ENCODE assay signal across 10 cellular contexts in the genomic region with DNA sequence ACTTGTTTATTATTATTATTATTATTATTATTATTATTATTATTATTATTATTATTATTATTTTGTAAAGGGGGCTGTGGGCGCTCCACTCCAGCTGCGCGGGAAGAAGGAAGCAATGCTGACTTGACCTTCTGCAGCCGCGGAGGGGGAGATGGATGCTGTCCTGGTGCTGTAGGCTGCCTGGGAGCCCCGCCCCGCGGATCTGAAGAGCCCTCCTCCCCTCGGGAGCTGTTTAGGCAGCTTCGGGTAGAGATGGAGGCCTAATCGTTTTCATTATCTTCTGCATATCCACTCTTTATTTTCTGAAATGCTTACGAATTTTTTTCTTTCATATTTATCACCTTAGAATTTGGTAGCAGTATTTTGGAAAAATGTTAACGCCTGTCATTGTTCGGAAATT.
DNase-seq lines count a peak whose midpoint lies in the region; ATAC-seq and TF ChIP-seq lines count a peak whose summit lies in the region.
"Had no signal": no experiment of that assay in that cellular context is flagged by ENCODE, and none has a peak within 500 bp of the region (broad histone marks: within the 10 kb centered on the region; RNA-seq: fewer than 3 reads in every experiment).

No MANE protein-coding gene starts in this region.

- H3K4me1 ChIP-seq in esophagus muscularis mucosa (peaks cover 21 to 45% (median 38%) of the 10 kb centered on the region in 4 donors), muscle layer of colon (ENCODE audit: insufficient read depth, low read length) (peaks cover 22% of the 10 kb centered on the region), upper lobe of right lung (peaks cover 18% of the 10 kb centered on the region)

- TF ChIP-seq CTCF in esophagus muscularis mucosa (IDR thresholded peaks at IDR 0.05) (no peak), upper lobe of right lung (IDR thresholded peaks at IDR 0.05) (no peak), endothelial cell (IDR thresholded peaks at IDR 0.05; ENCODE audit: unreplicated experiment) (no peak)

- intact Hi-C loops in esophagus muscularis mucosa (cut with DNase I): no loop called here
- intact Hi-C loops in upper lobe of right lung (cut with DNase I): no loop called here

- TF ChIP-seq POLR2A in esophagus muscularis mucosa (IDR thresholded peaks at IDR 0.05; ENCODE audit: low read depth): no peak

- H3K9ac ChIP-seq in muscle layer of colon (ENCODE audit: low read length): peak overlapping the region; percentile 37

- H3K27me3 ChIP-seq in esophagus muscularis mucosa: no peaks in the 10 kb centered on the region
- no peaks in the 10 kb centered on the region for H3K27me3 ChIP-seq in muscle layer of colon (ENCODE audit: control insufficient read depth in 1 of 2, insufficient read depth in 2 of 2, low read length in 2 of 2)
- H3K27me3 ChIP-seq in upper lobe of right lung: no peaks in the 10 kb centered on the region

- H3K4me1 Mint-ChIP-seq in activated T-cell treated with anti-CD3 and anti-CD28 coated beads, Interleukin-2, amount 50 U/mL, for 24 hours (ENCODE audit: low read depth): peaks cover 29% of the 10 kb centered on the region
- H3K4me1 Mint-ChIP-seq in endothelial cell (ENCODE audit: unreplicated experiment): peaks cover 20% of the 10 kb centered on the region

- WGBS in esophagus muscularis mucosa: 34% methylated on average over 14 of the region's 14 CpGs

- no peaks in the 10 kb centered on the region for H3K27me3 Mint-ChIP-seq in activated T-cell treated with anti-CD3 and anti-CD28 coated beads, Interleukin-2, amount 50 U/mL, for 24 hours
- peaks cover 3% of the 10 kb centered on the region for H3K27me3 Mint-ChIP-seq in endothelial cell (ENCODE audit: unreplicated experiment)

- H3K9me3 Mint-ChIP-seq in activated T-cell treated with anti-CD3 and anti-CD28 coated beads, Interleukin-2, amount 50 U/mL, for 24 hours: peaks cover 3% of the 10 kb centered on the region
- no peaks in the 10 kb centered on the region for H3K9me3 Mint-ChIP-seq in endothelial cell (ENCODE audit: unreplicated experiment)

- no peaks in the 10 kb centered on the region for H3K36me3 Mint-ChIP-seq in activated T-cell treated with anti-CD3 and anti-CD28 coated beads, Interleukin-2, amount 50 U/mL, for 24 hours (ENCODE audit: low read depth)
- no peaks in the 10 kb centered on the region for H3K36me3 Mint-ChIP-seq in endothelial cell (ENCODE audit: low read depth, unreplicated experiment)

- H3K27ac Mint-ChIP-seq in activated T-cell treated with anti-CD3 and anti-CD28 coated beads, Interleukin-2, amount 50 U/mL, for 24 hours: peak overlapping the region; percentile 94
- H3K27ac Mint-ChIP-seq in endothelial cell (ENCODE audit: unreplicated experiment): no peak overlapping the region

- peak overlapping the region; percentile 87 to 98 (median 92) for H3K27ac ChIP-seq in esophagus muscularis mucosa (replicated peaks in 1 of 4)
- peak overlapping the region; percentile 80 for H3K27ac ChIP-seq in muscle layer of colon (ENCODE audit: low read depth, low read length)
- H3K27ac ChIP-seq in upper lobe of right lung: peak overlapping the region; percentile 67

- peak; percentile 51 for ATAC-seq in upper lobe of right lung

- H3K36me3 ChIP-seq in esophagus muscularis mucosa (no peaks in the 10 kb centered on the region), muscle layer of colon (ENCODE audit: insufficient read depth, low read length) (no peaks in the 10 kb centered on the region), upper lobe of right lung (no peaks in the 10 kb centered on the region)

- no peak for DNase-seq in activated T-cell treated with anti-CD3 and anti-CD28 coated beads, Interleukin-2, amount 50 U/mL, for 24 hours
- DNase-seq in activated T-cell treated with anti-CD3 and anti-CD28 coated beads for 4 hours (no peak), esophagus muscularis mucosa (ENCODE audit: extremely low spot score) (no peak), upper lobe of right lung (peak; percentile 73), endothelial cell (ENCODE audit: low spot score) (no peak), NCI-H2029 treated with DMSO at 0.1 percent for 48 hours (lab: John Stamatoyannopoulos, UW) (no peak), T-helper 2 cell (no peak)
- DNase-seq: activated CD8-positive, alpha-beta memory T cell treated with anti-CD3 and anti-CD28 coated beads, Interleukin-2, amount 50 U/mL, for 4 hours; NCI-H524 had no signal

- no peak for TF ChIP-seq EP300 in esophagus muscularis mucosa (IDR thresholded peaks at IDR 0.05)

- H3K4me3 ChIP-seq in esophagus muscularis mucosa (peak overlapping the region; percentile 11 to 36 (median 20)), muscle layer of colon (ENCODE audit: low read depth in 1 of 2, low read length in 2 of 2) (peak overlapping the region in 1 of 2 donors; percentile 26), upper lobe of right lung (no peak overlapping the region)

- H3K9me3 ChIP-seq in esophagus muscularis mucosa (no peaks in the 10 kb centered on the region), muscle layer of colon (ENCODE audit: low read length) (no peaks in the 10 kb centered on the region), upper lobe of right lung (no peaks in the 10 kb centered on the region)

- no peak overlapping the region for H3K4me3 Mint-ChIP-seq in activated T-cell treated with anti-CD3 and anti-CD28 coated beads, Interleukin-2, amount 50 U/mL, for 24 hours
- no peak overlapping the region for H3K4me3 Mint-ChIP-seq in endothelial cell (ENCODE audit: unreplicated experiment)
